ENCODE assay signal across 2 cellular contexts in genomic region chr11:12673601-12673923, GRCh38.
TF ChIP-seq lines count a peak whose summit lies in the region.

No MANE protein-coding gene starts in this region.

TF ChIP-seq in A549, 52 proteins besides CTCF, POLR2A, EP300 and RAD21:
- no peak for TF ChIP-seq PBX3 (IDR thresholded peaks at IDR 0.05)
- TF ChIP-seq ZNF302 (CRISPR knock-in tag; IDR thresholded peaks at IDR 0.05), result no peak
- no peak for TF ChIP-seq EHMT2 (IDR thresholded peaks at IDR 0.05; ENCODE audit: low read depth)
- TF ChIP-seq EHF (CRISPR knock-in tag; IDR thresholded peaks at IDR 0.05), result no peak
- no peak for TF ChIP-seq CHD2 (IDR thresholded peaks at IDR 0.05; ENCODE audit: low read length, partially characterized antibody)
- no peak for TF ChIP-seq HMGXB4 (CRISPR knock-in tag; IDR thresholded peaks at IDR 0.05; ENCODE audit: borderline replicate concordance)
- no peak for TF ChIP-seq HOXA7 (CRISPR knock-in tag; IDR thresholded peaks at IDR 0.05)
- TF ChIP-seq TP53 (CRISPR knock-in tag; IDR thresholded peaks at IDR 0.05), result no peak
- no peak for TF ChIP-seq CBX8 (IDR thresholded peaks at IDR 0.05)
- no peak for TF ChIP-seq NPAS2 (CRISPR knock-in tag; IDR thresholded peaks at IDR 0.05; ENCODE audit: borderline replicate concordance)
- no peak for TF ChIP-seq RARB (CRISPR knock-in tag; IDR thresholded peaks at IDR 0.05)

TF ChIP-seq in HepG2, 621 proteins besides CTCF, POLR2A, EP300 and RAD21 (continued from another document):
- TF ChIP-seq YEATS2 (CRISPR knock-in tag; IDR thresholded peaks at IDR 0.05; ENCODE audit: borderline replicate concordance) (0 out of 2 replicates have a peak, but pooled peaks have one; percentile 16), AHDC1 (CRISPR knock-in tag; IDR thresholded peaks at IDR 0.05; ENCODE audit: borderline replicate concordance) (0 out of 2 replicates have a peak, but pooled peaks have one; percentile 14), ZNF691 (CRISPR knock-in tag; IDR thresholded peaks at IDR 0.05; ENCODE audit: borderline replicate concordance, low read depth) (no peak), TFE3 (CRISPR knock-in tag; IDR thresholded peaks at IDR 0.05) (0 out of 2 replicates have a peak, but pooled peaks have one; percentile 2)
